In genomic region chr22:20771918-20772625, GRCh38 we compare ENCODE assay signal across 15 cellular contexts. TPM values are rescaled to one million over a fixed set of nuclear protein-coding genes. Genes with fewer than 3 reads are reported as not detected.
A peak's percentile ranks its signal among the peaks of the same experiment; 100 is the strongest.
DNase-seq lines count a peak whose midpoint lies in the region; ATAC-seq and TF ChIP-seq lines count a peak whose summit lies in the region.
"Had no signal": no experiment of that assay in that cellular context is flagged by ENCODE, and none has a peak within 500 bp of the region (broad histone marks: within the 10 kb centered on the region; RNA-seq: fewer than 3 reads in every experiment).

No MANE protein-coding gene starts in this region.

- no peaks in the 10 kb centered on the region for H3K79me2 ChIP-seq in osteoblast (ENCODE audit: insufficient read depth, low read length)

- CTCF ChIA-PET in T-cell (lab: Charles Lee), result no interaction called here

- H3K27me3 ChIP-seq in RWPE2 (ENCODE audit: insufficient read depth, poor library complexity, severe bottlenecking), result no peaks in the 10 kb centered on the region
- H3K27me3 ChIP-seq in osteoblast (ENCODE audit: insufficient read depth, low read length), result no peaks in the 10 kb centered on the region

- H3K4me1 ChIP-seq in RWPE2 (ENCODE audit: insufficient read depth, poor library complexity, severe bottlenecking) (no peaks in the 10 kb centered on the region), osteoblast (ENCODE audit: insufficient read depth, low read length) (no peaks in the 10 kb centered on the region)
- H3K4me1 ChIP-seq: lower lobe of right lung had no signal

- H3K27me3 Mint-ChIP-seq in T-cell, result no peaks in the 10 kb centered on the region
- H3K27me3 Mint-ChIP-seq: activated CD4-positive, alpha-beta T cell treated with anti-CD3 and anti-CD28 coated beads, Interleukin-2, amount 10 ng/mL, durations not matched to agents 7 days and 5 days; activated T-cell treated with anti-CD3 and anti-CD28 coated beads, Interleukin-2, amount 50 U/mL, for 24 hours had no signal

- H3K27ac ChIP-seq in RWPE2 (ENCODE audit: poor library complexity, severe bottlenecking), result no peak overlapping the region
- no peak overlapping the region for H3K27ac ChIP-seq in osteoblast (ENCODE audit: low read depth, low read length)
- H3K27ac ChIP-seq: coronary artery, lower lobe of right lung had no signal

- no peak overlapping the region for H3K4me3 Mint-ChIP-seq in T-cell
- H3K4me3 Mint-ChIP-seq: activated CD4-positive, alpha-beta T cell treated with anti-CD3 and anti-CD28 coated beads, Interleukin-2, amount 10 ng/mL, durations not matched to agents 7 days and 5 days; activated T-cell treated with anti-CD3 and anti-CD28 coated beads, Interleukin-2, amount 50 U/mL, for 24 hours had no signal

- DNase-seq in G401 (ENCODE audit: low spot score) (peak; percentile 10), RWPE2 (ENCODE audit: low spot score) (no peak), epithelial cell of esophagus (ENCODE audit: low read depth) (no peak), osteoblast (ENCODE audit: insufficient read length, low spot score, missing footprints) (peak; percentile 3), dermis blood vessel endothelial cell (no peak), HK-2 (ENCODE audit: unreplicated experiment) (no peak), T-cell (no peak)
- DNase-seq in NK-92 treated with Interleukin-12 subunit alpha and Interleukin-12 subunit beta, amount 100 ng/mL, for 24 hours (lab: John Stamatoyannopoulos, UW), result no peak
- DNase-seq: activated CD4-positive, alpha-beta T cell treated with anti-CD3 and anti-CD28 coated beads, Interleukin-2, amount 10 ng/mL, durations not matched to agents 7 days and 5 days; activated T-cell treated with anti-CD3 and anti-CD28 coated beads, Interleukin-2, amount 50 U/mL, for 24 hours; lower lobe of right lung; stimulated activated naive CD4-positive, alpha-beta T cell treated with Interleukin-2 at 50 U/mL for 16 hours had no signal

- H3K9me3 Mint-ChIP-seq in T-cell, result no peaks in the 10 kb centered on the region
- H3K9me3 Mint-ChIP-seq: activated CD4-positive, alpha-beta T cell treated with anti-CD3 and anti-CD28 coated beads, Interleukin-2, amount 10 ng/mL, durations not matched to agents 7 days and 5 days; activated T-cell treated with anti-CD3 and anti-CD28 coated beads, Interleukin-2, amount 50 U/mL, for 24 hours had no signal

- no peak overlapping the region for H2AFZ ChIP-seq in osteoblast (ENCODE audit: low read length)

- H3K9me3 ChIP-seq in RWPE2 (ENCODE audit: severe bottlenecking) (no peaks in the 10 kb centered on the region), osteoblast (ENCODE audit: low read depth, low read length) (no peaks in the 10 kb centered on the region)
- H3K9me3 ChIP-seq: lower lobe of right lung had no signal

- POLR2A ChIA-PET in T-cell (lab: Charles Lee), result no interaction called here

- H3K4me3 ChIP-seq in RWPE2 (ENCODE audit: severe bottlenecking) (no peak overlapping the region), epithelial cell of esophagus (ENCODE audit: low read length) (no peak overlapping the region), osteoblast (ENCODE audit: insufficient read depth, low read length) (no peak overlapping the region)
- H3K4me3 ChIP-seq: coronary artery, lower lobe of right lung had no signal

- peaks cover 20% of the 10 kb centered on the region for H3K36me3 Mint-ChIP-seq in T-cell

- no peak overlapping the region for H3K27ac Mint-ChIP-seq in T-cell
- H3K27ac Mint-ChIP-seq: activated CD4-positive, alpha-beta T cell treated with anti-CD3 and anti-CD28 coated beads, Interleukin-2, amount 10 ng/mL, durations not matched to agents 7 days and 5 days; activated T-cell treated with anti-CD3 and anti-CD28 coated beads, Interleukin-2, amount 50 U/mL, for 24 hours had no signal

- in situ Hi-C loops in G401 (cut with HindIII; ENCODE audit: low sequenced_read_pairs), result no loop called here

- no peak overlapping the region for H3K4me2 ChIP-seq in osteoblast (ENCODE audit: insufficient read depth, low read length)

- no peak for TF ChIP-seq CTCF in RWPE2 (IDR thresholded peaks at IDR 0.05; ENCODE audit: poor library complexity, severe bottlenecking)
- peak; percentile 16 for TF ChIP-seq CTCF in epithelial cell of esophagus (IDR thresholded peaks at IDR 0.05; ENCODE audit: insufficient read depth, low read depth, low read length, missing control alignments)
- no peak for TF ChIP-seq CTCF in osteoblast (IDR thresholded peaks at IDR 0.05; ENCODE audit: extremely low read depth, low read depth, low read length)

- peaks cover 0 to 6% (median 3%) of the 10 kb centered on the region in 3 donors for H3K4me1 Mint-ChIP-seq in T-cell

- ATAC-seq in RWPE2 (ENCODE audit: low read depth), result peak; percentile 38; the same call in 1 of the 3 replicates
- no peak for ATAC-seq in T-cell (replicated peaks in 1 of 4)
- ATAC-seq: lower lobe of right lung, Right ventricle myocardium inferior had no signal

- H3K36me3 ChIP-seq in RWPE2 (ENCODE audit: low read depth) (0 out of 2 replicates have a peak, but pooled peaks cover 3% of the 10 kb centered on the region), osteoblast (ENCODE audit: insufficient read depth, low read length) (no peaks in the 10 kb centered on the region)

- H4K20me1 ChIP-seq in osteoblast (ENCODE audit: insufficient read depth, low read length), result no peaks in the 10 kb centered on the region

RNA-seq across cellular contexts. Expression of gene SERPIND1, which starts 1.8 kb away (rescaled TPM):
- not detected in 2 replicates for total RNA-seq in G401 (2014; rRNA removed; shearing (Covaris generic))
- total RNA-seq in osteoblast, result not detected in 2 replicates
- total RNA-seq in dermis blood vessel endothelial cell, result not detected in 2 replicates
- total RNA-seq in T-cell, result under 1 TPM in 3 of 5 donors, not detected in 2; 0.16 to 0.30 (median 0.26) TPM
- total RNA-seq: activated CD4-positive, alpha-beta T cell treated with anti-CD3 and anti-CD28 coated beads, Interleukin-2, amount 10 ng/mL, durations not matched to agents 7 days and 5 days; Right ventricle myocardium inferior; skeletal muscle tissue had no signal

Comparison
In these comparisons a context has a peak if more than half of its experiments do, and no peak if none do; other contexts are left out.
1. DNase-seq: peak in G401 (single experiment) and osteoblast (single experiment); none in RWPE2 (single experiment), epithelial cell of esophagus (single experiment), NK-92 treated with Interleukin-12 subunit alpha and Interleukin-12 subunit beta, amount 100 ng/mL, for 24 hours (single experiment), dermis blood vessel endothelial cell (single experiment), HK-2 (single experiment) and T-cell (0 of 34).